1 cellular context compared by ENCODE assay signal in genomic region chrX:43702079-43702524, GRCh38.
TF ChIP-seq lines count a peak whose summit lies in the region.

No MANE protein-coding gene starts in this region.

TF ChIP-seq in HepG2, 621 proteins besides CTCF, POLR2A, EP300 and RAD21 (continued from another document):
- TF ChIP-seq ZBTB43 (CRISPR knock-in tag; conservative IDR thresholded peaks at IDR 0.05) (no peak), ZNF235 (CRISPR knock-in tag; IDR thresholded peaks at IDR 0.05; ENCODE audit: borderline replicate concordance) (no peak), ELF1 (CRISPR knock-in tag; IDR thresholded peaks at IDR 0.05) (0 out of 2 replicates have a peak, but pooled peaks have one; percentile 21), ATF2 (CRISPR knock-in tag; IDR thresholded peaks at IDR 0.05) (0 out of 2 replicates have a peak, but pooled peaks have one; percentile 10), E2F1 (CRISPR knock-in tag; IDR thresholded peaks at IDR 0.05) (no peak), TBX3 (IDR thresholded peaks at IDR 0.05; ENCODE audit: borderline replicate concordance) (peak; percentile 44; the same call in 1 of the 2 replicates), KLF16 (CRISPR knock-in tag; IDR thresholded peaks at IDR 0.05) (peak in 1 of 2 experiments; percentile 18; a peak in 1 of 4 replicates), ELF3 (CRISPR knock-in tag; IDR thresholded peaks at IDR 0.05) (peak; percentile 43; the same call in 1 of the 2 replicates), BCL6 (CRISPR knock-in tag; IDR thresholded peaks at IDR 0.05) (peak; percentile 39; the same call in 1 of the 2 replicates), SOX6 (IDR thresholded peaks at IDR 0.05) (no peak), SOX6 (CRISPR knock-in tag; IDR thresholded peaks at IDR 0.05) (peak; percentile 84), ZBTB44 (CRISPR knock-in tag; IDR thresholded peaks at IDR 0.05) (no peak), ZNF850 (CRISPR knock-in tag; conservative IDR thresholded peaks at IDR 0.05) (no peak), CREM (IDR thresholded peaks at IDR 0.05) (peak; percentile 73), CREM (CRISPR knock-in tag; IDR thresholded peaks at IDR 0.05) (no peak), THAP11 (CRISPR knock-in tag; IDR thresholded peaks at IDR 0.05) (peak; percentile 46; the same call in 1 of the 2 replicates), IRF9 (CRISPR knock-in tag; IDR thresholded peaks at IDR 0.05; ENCODE audit: borderline replicate concordance) (no peak), PAXIP1 (CRISPR knock-in tag; conservative IDR thresholded peaks at IDR 0.05) (peak; percentile 86), SP140L (CRISPR knock-in tag; IDR thresholded peaks at IDR 0.05; ENCODE audit: borderline replicate concordance) (no peak), ZNF816 (CRISPR knock-in tag; IDR thresholded peaks at IDR 0.05; ENCODE audit: borderline replicate concordance) (no peak), PPARG (CRISPR knock-in tag; conservative IDR thresholded peaks at IDR 0.05) (0 out of 2 replicates have a peak, but pooled peaks have one; percentile 27), REPIN1 (CRISPR knock-in tag; IDR thresholded peaks at IDR 0.05; ENCODE audit: borderline replicate concordance, low read depth) (peak; percentile 25; the same call in 1 of the 2 replicates)
